2 cellular contexts compared by ENCODE assay signal in the genomic region with DNA sequence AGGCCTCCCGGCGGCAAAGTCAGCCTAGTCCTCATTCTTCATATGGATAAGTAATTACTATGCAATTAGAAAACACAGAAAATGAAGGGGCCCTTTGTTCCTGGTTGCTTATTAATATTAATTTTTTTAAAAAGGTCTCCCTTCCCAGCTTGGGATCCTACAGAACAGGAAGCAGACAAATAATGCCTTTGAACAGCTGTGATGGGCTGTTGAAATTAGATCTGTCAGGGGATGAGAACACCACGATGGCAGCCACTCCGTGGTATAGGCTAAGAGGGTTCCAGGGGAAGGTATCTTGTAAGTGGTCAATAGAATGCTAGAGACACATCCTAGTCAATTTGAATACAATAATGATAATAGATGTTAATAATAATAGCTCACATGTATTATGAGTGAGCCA.
TF ChIP-seq lines count a peak whose summit lies in the region.

No MANE protein-coding gene starts in this region.

TF ChIP-seq in SK-N-SH, 30 proteins besides CTCF, POLR2A, EP300 and RAD21 (continued from another document):
- TF ChIP-seq, protein P1, sequence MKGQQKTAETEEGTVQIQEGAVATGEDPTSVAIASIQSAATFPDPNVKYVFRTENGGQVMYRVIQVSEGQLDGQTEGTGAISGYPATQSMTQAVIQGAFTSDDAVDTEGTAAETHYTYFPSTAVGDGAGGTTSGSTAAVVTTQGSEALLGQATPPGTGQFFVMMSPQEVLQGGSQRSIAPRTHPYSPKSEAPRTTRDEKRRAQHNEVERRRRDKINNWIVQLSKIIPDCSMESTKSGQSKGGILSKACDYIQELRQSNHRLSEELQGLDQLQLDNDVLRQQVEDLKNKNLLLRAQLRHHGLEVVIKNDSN (IDR thresholded peaks at IDR 0.05; ENCODE audit: borderline replicate concordance, low read depth): no peak

TF ChIP-seq in SK-N-SH treated with all-trans-retinoic acid at 6 μM for 48 hours, 23 proteins besides CTCF, POLR2A, EP300 and RAD21 (continued from another document):
- TF ChIP-seq, protein P2, sequence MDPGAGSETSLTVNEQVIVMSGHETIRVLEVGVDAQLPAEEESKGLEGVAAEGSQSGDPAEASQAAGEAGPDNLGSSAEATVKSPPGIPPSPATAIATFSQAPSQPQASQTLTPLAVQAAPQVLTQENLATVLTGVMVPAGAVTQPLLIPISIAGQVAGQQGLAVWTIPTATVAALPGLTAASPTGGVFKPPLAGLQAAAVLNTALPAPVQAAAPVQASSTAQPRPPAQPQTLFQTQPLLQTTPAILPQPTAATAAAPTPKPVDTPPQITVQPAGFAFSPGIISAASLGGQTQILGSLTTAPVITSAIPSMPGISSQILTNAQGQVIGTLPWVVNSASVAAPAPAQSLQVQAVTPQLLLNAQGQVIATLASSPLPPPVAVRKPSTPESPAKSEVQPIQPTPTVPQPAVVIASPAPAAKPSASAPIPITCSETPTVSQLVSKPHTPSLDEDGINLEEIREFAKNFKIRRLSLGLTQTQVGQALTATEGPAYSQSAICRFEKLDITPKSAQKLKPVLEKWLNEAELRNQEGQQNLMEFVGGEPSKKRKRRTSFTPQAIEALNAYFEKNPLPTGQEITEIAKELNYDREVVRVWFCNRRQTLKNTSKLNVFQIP (CRISPR knock-in tag; IDR thresholded peaks at IDR 0.05; ENCODE audit: borderline replicate concordance, low read depth): no peak
- TF ChIP-seq RARB (CRISPR knock-in tag; IDR thresholded peaks at IDR 0.05) (no peak), BACH2 (CRISPR knock-in tag; IDR thresholded peaks at IDR 0.05; ENCODE audit: borderline replicate concordance) (no peak), ARNTL (CRISPR knock-in tag; IDR thresholded peaks at IDR 0.05; ENCODE audit: borderline replicate concordance, low read depth) (no peak), GLIS3 (CRISPR knock-in tag; IDR thresholded peaks at IDR 0.05) (no peak), ZNF565 (CRISPR knock-in tag; conservative IDR thresholded peaks at IDR 0.05; ENCODE audit: low read depth) (no peak), SNAI2 (CRISPR knock-in tag; IDR thresholded peaks at IDR 0.05) (no peak), ZNF70 (CRISPR knock-in tag; IDR thresholded peaks at IDR 0.05) (no peak), ISL1 (CRISPR knock-in tag; IDR thresholded peaks at IDR 0.05) (no peak), PPARA (CRISPR knock-in tag; IDR thresholded peaks at IDR 0.05; ENCODE audit: borderline replicate concordance) (no peak), ZFP30 (CRISPR knock-in tag; IDR thresholded peaks at IDR 0.05) (no peak), ZFP3 (CRISPR knock-in tag; IDR thresholded peaks at IDR 0.05) (no peak), ZNF8 (CRISPR knock-in tag; IDR thresholded peaks at IDR 0.05) (no peak)
- TF ChIP-seq, protein P3, sequence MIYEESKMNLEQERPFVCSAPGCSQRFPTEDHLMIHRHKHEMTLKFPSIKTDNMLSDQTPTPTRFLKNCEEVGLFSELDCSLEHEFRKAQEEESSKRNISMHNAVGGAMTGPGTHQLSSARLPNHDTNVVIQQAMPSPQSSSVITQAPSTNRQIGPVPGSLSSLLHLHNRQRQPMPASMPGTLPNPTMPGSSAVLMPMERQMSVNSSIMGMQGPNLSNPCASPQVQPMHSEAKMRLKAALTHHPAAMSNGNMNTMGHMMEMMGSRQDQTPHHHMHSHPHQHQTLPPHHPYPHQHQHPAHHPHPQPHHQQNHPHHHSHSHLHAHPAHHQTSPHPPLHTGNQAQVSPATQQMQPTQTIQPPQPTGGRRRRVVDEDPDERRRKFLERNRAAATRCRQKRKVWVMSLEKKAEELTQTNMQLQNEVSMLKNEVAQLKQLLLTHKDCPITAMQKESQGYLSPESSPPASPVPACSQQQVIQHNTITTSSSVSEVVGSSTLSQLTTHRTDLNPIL (CRISPR knock-in tag; IDR thresholded peaks at IDR 0.05; ENCODE audit: low read depth): no peak
- TF ChIP-seq, protein P4, sequence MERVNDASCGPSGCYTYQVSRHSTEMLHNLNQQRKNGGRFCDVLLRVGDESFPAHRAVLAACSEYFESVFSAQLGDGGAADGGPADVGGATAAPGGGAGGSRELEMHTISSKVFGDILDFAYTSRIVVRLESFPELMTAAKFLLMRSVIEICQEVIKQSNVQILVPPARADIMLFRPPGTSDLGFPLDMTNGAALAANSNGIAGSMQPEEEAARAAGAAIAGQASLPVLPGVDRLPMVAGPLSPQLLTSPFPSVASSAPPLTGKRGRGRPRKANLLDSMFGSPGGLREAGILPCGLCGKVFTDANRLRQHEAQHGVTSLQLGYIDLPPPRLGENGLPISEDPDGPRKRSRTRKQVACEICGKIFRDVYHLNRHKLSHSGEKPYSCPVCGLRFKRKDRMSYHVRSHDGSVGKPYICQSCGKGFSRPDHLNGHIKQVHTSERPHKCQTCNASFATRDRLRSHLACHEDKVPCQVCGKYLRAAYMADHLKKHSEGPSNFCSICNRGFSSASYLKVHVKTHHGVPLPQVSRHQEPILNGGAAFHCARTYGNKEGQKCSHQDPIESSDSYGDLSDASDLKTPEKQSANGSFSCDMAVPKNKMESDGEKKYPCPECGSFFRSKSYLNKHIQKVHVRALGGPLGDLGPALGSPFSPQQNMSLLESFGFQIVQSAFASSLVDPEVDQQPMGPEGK (CRISPR knock-in tag; IDR thresholded peaks at IDR 0.05; ENCODE audit: borderline replicate concordance): no peak
